18 cellular contexts compared by ENCODE assay signal in genomic region chr16:70588565-70588964, GRCh38. TPM values are rescaled to one million over a fixed set of nuclear protein-coding genes. Genes with fewer than 3 reads are reported as not detected.
DNase-seq lines count a peak whose midpoint lies in the region; ATAC-seq, FAIRE-seq and TF ChIP-seq lines count a peak whose summit lies in the region.
"Had no signal": no experiment of that assay in that cellular context is flagged by ENCODE, and none has a peak within 500 bp of the region (broad histone marks: within the 10 kb centered on the region; RNA-seq: fewer than 3 reads in every experiment).

No MANE protein-coding gene starts in this region.

- H3K4me1 ChIP-seq in adipocyte (ENCODE audit: control insufficient read depth, insufficient read depth, low read length) (peaks cover 26% of the 10 kb centered on the region), endothelial cell of umbilical vein (ENCODE audit: control insufficient read depth, extremely low read depth, insufficient read depth, low read length) (peaks cover 9% of the 10 kb centered on the region), uterus (peaks cover 0 to 5% of the 10 kb centered on the region in 2 donors)

- no TSS peak for BruUV-seq in endothelial cell of umbilical vein (replicated peaks; lab: Mats Ljungman, UMichigan)

- CTCF ChIA-PET in endothelial cell of umbilical vein (lab: Charles Lee) = interaction anchor here (1.3 to 1.6 kb wide), 4 partner anchors 12 to 47 kb away, joined by 3 to 8 read pairs (median 4); no protein-coding TSS in a partner anchor
- CTCF ChIA-PET in activated CD4-positive, alpha-beta T cell treated with anti-CD3 and anti-CD28 coated beads for 36 hours (lab: Charles Lee) = no interaction called here

- no peak overlapping the region for H3K27ac Mint-ChIP-seq in activated CD4-positive, alpha-beta T cell treated with anti-CD3 and anti-CD28 coated beads for 36 hours
- H3K27ac Mint-ChIP-seq: effector memory CD8-positive, alpha-beta T cell; stimulated activated naive B cell treated with anti-CD40 and anti-IgM and Interleukin-4, amounts not matched to agents 10 μg/mL and 1 μg/mL and 100 μg/mL, for 72 hours; WTC11 had no signal

- H3K27ac ChIP-seq in endothelial cell of umbilical vein (ENCODE audit: insufficient read depth, low read depth, low read length) (peak overlapping the region; percentile 53), uterus (peak overlapping the region; percentile 8 to 73)
- H3K27ac ChIP-seq: BLaER1 treated with 17β-estradiol and CSF1 and Interleukin-3, amounts not matched to agents 10 nM and 100 nM had no signal

- no peaks in the 10 kb centered on the region for H3K9me3 Mint-ChIP-seq in activated CD4-positive, alpha-beta T cell treated with anti-CD3 and anti-CD28 coated beads for 36 hours (ENCODE audit: low read depth)
- H3K9me3 Mint-ChIP-seq: brain; effector memory CD8-positive, alpha-beta T cell; stimulated activated naive B cell treated with anti-CD40 and anti-IgM and Interleukin-4, amounts not matched to agents 10 μg/mL and 1 μg/mL and 100 μg/mL, for 72 hours; WTC11 had no signal

- no peak overlapping the region for H3K4me3 Mint-ChIP-seq in activated CD4-positive, alpha-beta T cell treated with anti-CD3 and anti-CD28 coated beads for 36 hours
- H3K4me3 Mint-ChIP-seq: effector memory CD8-positive, alpha-beta T cell; stimulated activated naive B cell treated with anti-CD40 and anti-IgM and Interleukin-4, amounts not matched to agents 10 μg/mL and 1 μg/mL and 100 μg/mL, for 72 hours; WTC11 had no signal

- H4K20me1 ChIP-seq in endothelial cell of umbilical vein (replicated peaks; ENCODE audit: control insufficient read depth, extremely low read depth, insufficient read depth, low read length) = no peaks in the 10 kb centered on the region
- H4K20me1 ChIP-seq: BLaER1 treated with 17β-estradiol and CSF1 and Interleukin-3, amounts not matched to agents 10 nM and 100 nM had no signal

- peak; percentile 55 for DNase-seq in adipocyte (ENCODE audit: low read depth)
- DNase-seq in endothelial cell of umbilical vein (ENCODE audit: low read depth, low spot score) = peak; percentile 90
- DNase-seq in lung microvascular endothelial cell (ENCODE audit: low read depth in 2 of 2) = peak; percentile 94
- no peak for DNase-seq in uterus
- DNase-seq in activated CD4-positive, alpha-beta T cell treated with anti-CD3 and anti-CD28 coated beads for 36 hours = no peak
- no peak for DNase-seq in Ammon's horn (ENCODE audit: low spot score)
- DNase-seq: activated gamma-delta T cell; DMS 273 treated with DMSO at 0.1 percent for 48 hours; effector memory CD8-positive, alpha-beta T cell; NCI-H1048; NCI-H774; nucleus accumbens; stimulated activated naive B cell treated with anti-CD40 and anti-IgM and Interleukin-4, amounts not matched to agents 10 μg/mL and 1 μg/mL and 100 μg/mL, for 72 hours had no signal

- no peaks in the 10 kb centered on the region for H3K27me3 Mint-ChIP-seq in activated CD4-positive, alpha-beta T cell treated with anti-CD3 and anti-CD28 coated beads for 36 hours

- no peaks in the 10 kb centered on the region for H3K4me1 Mint-ChIP-seq in activated CD4-positive, alpha-beta T cell treated with anti-CD3 and anti-CD28 coated beads for 36 hours
- H3K4me1 Mint-ChIP-seq: stimulated activated naive B cell treated with anti-CD40 and anti-IgM and Interleukin-4, amounts not matched to agents 10 μg/mL and 1 μg/mL and 100 μg/mL, for 72 hours had no signal

- POLR2A ChIA-PET in endothelial cell of umbilical vein (lab: Charles Lee) = no interaction called here
- POLR2A ChIA-PET in activated CD4-positive, alpha-beta T cell treated with anti-CD3 and anti-CD28 coated beads for 36 hours (lab: Charles Lee) = interaction anchor here (1.4 kb wide), 1 partner anchor 66 kb away, joined by 4 read pairs; the partner anchor contains the start of gene COG4

- H3K4me3 ChIP-seq in adipocyte (ENCODE audit: low read length) = no peak overlapping the region
- peak overlapping the region in 1 of 3 experiments; percentile 7 for H3K4me3 ChIP-seq in endothelial cell of umbilical vein (replicated peaks in 1 of 3; ENCODE audit: insufficient read depth in 1 of 3, low read depth in 1 of 3, low read length in 3 of 3)
- H3K4me3 ChIP-seq in uterus = no peak overlapping the region
- H3K4me3 ChIP-seq: BLaER1 treated with 17β-estradiol and CSF1 and Interleukin-3, amounts not matched to agents 10 nM and 100 nM had no signal

- no peaks in the 10 kb centered on the region for H3K9me3 ChIP-seq in adipocyte (ENCODE audit: control insufficient read depth, low read length)
- no peaks in the 10 kb centered on the region for H3K9me3 ChIP-seq in endothelial cell of umbilical vein (replicated peaks; ENCODE audit: control insufficient read depth, insufficient read depth, low read length)
- no peaks in the 10 kb centered on the region for H3K9me3 ChIP-seq in uterus
- H3K9me3 ChIP-seq: BLaER1 treated with 17β-estradiol and CSF1 and Interleukin-3, amounts not matched to agents 10 nM and 100 nM had no signal

- no peaks in the 10 kb centered on the region for H3K27me3 ChIP-seq in adipocyte (replicated peaks; ENCODE audit: control insufficient read depth, insufficient read depth, low read length)
- no peaks in the 10 kb centered on the region for H3K27me3 ChIP-seq in endothelial cell of umbilical vein (ENCODE audit: control insufficient read depth in 2 of 2, insufficient read depth in 2 of 2, low read length in 2 of 2)
- no peaks in the 10 kb centered on the region for H3K27me3 ChIP-seq in uterus
- H3K27me3 ChIP-seq: BLaER1 treated with 17β-estradiol and CSF1 and Interleukin-3, amounts not matched to agents 10 nM and 100 nM had no signal

- peak overlapping the region; percentile 78 for H3K4me2 ChIP-seq in endothelial cell of umbilical vein (ENCODE audit: insufficient read depth, low read length)
- H3K4me2 ChIP-seq: BLaER1 treated with 17β-estradiol and CSF1 and Interleukin-3, amounts not matched to agents 10 nM and 100 nM had no signal

- intact Hi-C loops in endothelial cell of umbilical vein (cut with micrococcal nuclease) (loop anchor here (1.0 to 2.0 kb wide), 2 partner anchors 16 to 47 kb away; no protein-coding TSS in a partner anchor), uterus (cut with DNase I; ENCODE audit: low total_unique reads) (no loop called here)
- intact Hi-C loops in activated CD4-positive, alpha-beta T cell treated with anti-CD3 and anti-CD28 coated beads for 36 hours (cut with DNase I, micrococcal nuclease) = no loop called here

- no peaks in the 10 kb centered on the region for H3K36me3 Mint-ChIP-seq in activated CD4-positive, alpha-beta T cell treated with anti-CD3 and anti-CD28 coated beads for 36 hours (ENCODE audit: low read depth)
- H3K36me3 Mint-ChIP-seq: brain; stimulated activated naive B cell treated with anti-CD40 and anti-IgM and Interleukin-4, amounts not matched to agents 10 μg/mL and 1 μg/mL and 100 μg/mL, for 72 hours; WTC11 had no signal

- no peaks in the 10 kb centered on the region for H3K36me3 ChIP-seq in adipocyte (ENCODE audit: control insufficient read depth, insufficient read depth, low read length, severe bottlenecking)
- no peaks in the 10 kb centered on the region for H3K36me3 ChIP-seq in endothelial cell of umbilical vein (ENCODE audit: control insufficient read depth in 2 of 2, extremely low read depth in 1 of 2, insufficient read depth in 2 of 2, low read length in 2 of 2)
- H3K36me3 ChIP-seq in uterus = no peaks in the 10 kb centered on the region
- H3K36me3 ChIP-seq: BLaER1 treated with 17β-estradiol and CSF1 and Interleukin-3, amounts not matched to agents 10 nM and 100 nM had no signal

- dilution Hi-C loops in endothelial cell of umbilical vein (cut with MboI; ENCODE audit: extremely low pct_ligation_motif_present, low sequenced_read_pairs) = no loop called here

- peak overlapping the region; percentile 1 for H2AFZ ChIP-seq in endothelial cell of umbilical vein (ENCODE audit: low read depth, low read length)

- TF ChIP-seq POLR2A in endothelial cell of umbilical vein (IDR thresholded peaks at IDR 0.05; ENCODE audit: low read depth, low read length) = no peak
- no peak for TF ChIP-seq POLR2A in uterus (IDR thresholded peaks at IDR 0.05)

- H3K9me1 ChIP-seq in endothelial cell of umbilical vein (replicated peaks; ENCODE audit: control insufficient read depth, extremely low read depth, insufficient read depth, low read length) = no peaks in the 10 kb centered on the region

- H3K9ac ChIP-seq in adipocyte (ENCODE audit: low read length) = no peak overlapping the region
- peak overlapping the region; percentile 22 for H3K9ac ChIP-seq in endothelial cell of umbilical vein (replicated peaks; ENCODE audit: extremely low read depth, insufficient read depth, low read length)
- H3K9ac ChIP-seq: BLaER1 treated with 17β-estradiol and CSF1 and Interleukin-3, amounts not matched to agents 10 nM and 100 nM had no signal

- TF ChIP-seq CTCF in endothelial cell of umbilical vein (IDR thresholded peaks at IDR 0.05; ENCODE audit: extremely low read depth in 1 of 2, insufficient read depth in 1 of 2, low read depth in 1 of 2, low read length in 2 of 2) (no peak), uterus (IDR thresholded peaks at IDR 0.05) (no peak)

- no peaks in the 10 kb centered on the region for H3K79me2 ChIP-seq in endothelial cell of umbilical vein (ENCODE audit: control insufficient read depth, insufficient read depth, low read length)

- peak; percentile 97 for FAIRE-seq in endothelial cell of umbilical vein (lab: Jason Lieb, UNC)

- ATAC-seq in activated CD4-positive, alpha-beta T cell treated with anti-CD3 and anti-CD28 coated beads for 36 hours = no peak
- no peak for ATAC-seq in GM21447 (IDR thresholded peaks at IDR 0.05; ENCODE audit: unreplicated experiment)
- ATAC-seq: effector memory CD8-positive, alpha-beta T cell; stimulated activated naive B cell treated with anti-CD40 and anti-IgM and Interleukin-4, amounts not matched to agents 10 μg/mL and 1 μg/mL and 100 μg/mL, for 72 hours; WTC11 had no signal

TF ChIP-seq in endothelial cell of umbilical vein, 7 proteins besides CTCF, POLR2A, EP300 and RAD21 (continues in another document):
- TF ChIP-seq MYC (IDR thresholded peaks at IDR 0.05; ENCODE audit: low read depth, low read length) (no peak), JUN (IDR thresholded peaks at IDR 0.05; ENCODE audit: borderline replicate concordance, insufficient read depth, insufficient read length, low read depth) (peak; percentile 61), EZH2 (IDR thresholded peaks at IDR 0.05; ENCODE audit: borderline replicate concordance, low read depth, low read length, severe bottlenecking) (no peak)

RNA-seq across cellular contexts. Expression of gene IL34, which starts 57.8 kb away (rescaled TPM):
- total RNA-seq in endothelial cell of umbilical vein (0.23 and 0.97 TPM in 2 replicates), lung microvascular endothelial cell (2.0 and 2.8 TPM in 2 replicates), uterus (1 to 10 TPM in 3 of 4 donors, not detected in 1; 3.3 to 9.4 (median 9.0) TPM)
- 0.88 and 1.0 TPM in 2 replicates for polyA plus RNA-seq in endothelial cell of umbilical vein
- 0.52 and 0.86 TPM in 2 replicates for polyA plus RNA-seq in endothelial cell of umbilical vein (2011; cell fraction: cytosol; rRNA removed)
- 1.0 and 1.1 TPM in 2 replicates for polyA plus RNA-seq in endothelial cell of umbilical vein (2011; cell fraction: nucleus; rRNA removed)
- 0.15 and 0.37 TPM in 2 replicates for polyA plus RNA-seq in endothelial cell of umbilical vein (2012)
- 0.15 TPM in 1 of 2 replicates, not detected in the other for polyA minus RNA-seq in endothelial cell of umbilical vein
- not detected for polyA minus RNA-seq in endothelial cell of umbilical vein (2011; cell fraction: cytosol; rRNA and poly(A)+ RNA removed)
- polyA minus RNA-seq in endothelial cell of umbilical vein (2011; cell fraction: nucleus; rRNA and poly(A)+ RNA removed) = 0.34 and 0.53 TPM in 2 replicates
- total RNA-seq in activated CD4-positive, alpha-beta T cell treated with anti-CD3 and anti-CD28 coated beads for 36 hours = not detected
- total RNA-seq: activated CD8-positive, alpha-beta memory T cell treated with anti-CD3 and anti-CD28 coated beads for 36 hours had no signal

Comparison
In these comparisons a context has a peak if more than half of its experiments do, and no peak if none do; other contexts are left out.
1. DNase-seq: peak in adipocyte (single experiment), endothelial cell of umbilical vein (single experiment) and lung microvascular endothelial cell (2 of 2); none in uterus (0 of 2), activated CD4-positive, alpha-beta T cell treated with anti-CD3 and anti-CD28 coated beads for 36 hours (single experiment) and Ammon's horn (single experiment).